In the genomic region with DNA sequence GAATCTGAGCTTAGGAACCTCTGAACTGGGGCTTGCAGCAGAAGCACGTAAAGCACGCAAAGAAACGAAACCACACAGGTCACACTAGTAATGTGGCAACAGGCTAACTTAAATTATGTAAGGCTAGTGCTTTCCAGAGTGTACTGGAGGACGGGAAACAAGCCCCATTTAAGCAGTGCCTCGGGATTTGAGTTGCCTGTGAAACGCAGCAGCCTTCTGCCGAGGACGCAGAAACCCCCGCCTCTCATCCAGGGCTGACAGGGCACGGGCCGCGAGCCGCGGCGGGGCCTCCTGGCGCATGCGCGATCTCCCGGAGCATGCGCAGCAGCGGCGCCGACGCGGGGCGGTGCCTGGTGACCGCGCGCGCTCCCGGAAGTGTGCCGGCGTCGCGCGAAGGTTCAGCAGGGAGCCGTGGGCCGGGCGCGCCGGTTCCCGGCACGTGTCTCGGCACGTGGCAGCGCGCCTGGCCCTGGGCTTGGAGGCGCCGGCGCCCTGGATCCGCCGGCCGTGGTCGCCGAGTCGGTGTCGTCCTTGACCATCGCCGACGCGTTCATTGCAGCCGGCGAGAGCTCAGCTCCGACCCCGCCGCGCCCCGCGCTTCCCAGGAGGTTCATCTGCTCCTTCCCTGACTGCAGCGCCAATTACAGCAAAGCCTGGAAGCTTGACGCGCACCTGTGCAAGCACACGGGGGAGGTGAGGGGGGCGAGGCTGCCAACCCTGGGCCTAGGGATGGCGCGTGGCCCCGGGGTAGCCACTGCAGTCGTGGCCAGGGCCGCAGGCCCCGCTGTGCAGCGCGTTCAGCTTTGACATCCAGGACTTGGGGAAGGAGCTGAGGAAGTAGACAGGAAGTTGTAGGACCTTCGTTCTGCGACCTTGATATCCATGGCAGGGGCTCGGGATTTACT, we compare ENCODE assay signal across 1 cellular context.
TF ChIP-seq lines count a peak whose summit lies in the region.

TSS of gene GTF3A (plus strand) at position 374 of the 905 bp plus-strand sequence.

TF ChIP-seq in HepG2, 621 proteins besides CTCF, POLR2A, EP300 and RAD21 (continued from another document and continues in another):
- peak; percentile 92 for TF ChIP-seq ELF3 (CRISPR knock-in tag; IDR thresholded peaks at IDR 0.05)
- TF ChIP-seq MATR3 (CRISPR knock-in tag; IDR thresholded peaks at IDR 0.05): no peak
- peak; percentile 95 for TF ChIP-seq ZNF430 (CRISPR knock-in tag; IDR thresholded peaks at IDR 0.05)
- TF ChIP-seq NFKB2 (CRISPR knock-in tag; IDR thresholded peaks at IDR 0.05; ENCODE audit: borderline replicate concordance): peak; percentile 75; the same call in 1 of the 2 replicates
- peak; percentile 95 for TF ChIP-seq ZNF879 (CRISPR knock-in tag; IDR thresholded peaks at IDR 0.05)
- TF ChIP-seq KLF15 (CRISPR knock-in tag; IDR thresholded peaks at IDR 0.05; ENCODE audit: borderline replicate concordance): peak; percentile 96; the same call in 1 of the 2 replicates
- peak; percentile 92 for TF ChIP-seq ZBTB43 (CRISPR knock-in tag; conservative IDR thresholded peaks at IDR 0.05)
- peak; percentile 84 for TF ChIP-seq JUNB (CRISPR knock-in tag; IDR thresholded peaks at IDR 0.05; ENCODE audit: borderline replicate concordance)
- peak; percentile 77; the same call in 1 of the 2 replicates for TF ChIP-seq ZNF468 (CRISPR knock-in tag; IDR thresholded peaks at IDR 0.05)
- TF ChIP-seq TCF7 (IDR thresholded peaks at IDR 0.05; ENCODE audit: low read depth): no peak
- TF ChIP-seq, protein P1, sequence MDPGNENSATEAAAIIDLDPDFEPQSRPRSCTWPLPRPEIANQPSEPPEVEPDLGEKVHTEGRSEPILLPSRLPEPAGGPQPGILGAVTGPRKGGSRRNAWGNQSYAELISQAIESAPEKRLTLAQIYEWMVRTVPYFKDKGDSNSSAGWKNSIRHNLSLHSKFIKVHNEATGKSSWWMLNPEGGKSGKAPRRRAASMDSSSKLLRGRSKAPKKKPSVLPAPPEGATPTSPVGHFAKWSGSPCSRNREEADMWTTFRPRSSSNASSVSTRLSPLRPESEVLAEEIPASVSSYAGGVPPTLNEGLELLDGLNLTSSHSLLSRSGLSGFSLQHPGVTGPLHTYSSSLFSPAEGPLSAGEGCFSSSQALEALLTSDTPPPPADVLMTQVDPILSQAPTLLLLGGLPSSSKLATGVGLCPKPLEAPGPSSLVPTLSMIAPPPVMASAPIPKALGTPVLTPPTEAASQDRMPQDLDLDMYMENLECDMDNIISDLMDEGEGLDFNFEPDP (CRISPR knock-in tag; conservative IDR thresholded peaks at IDR 0.05): peak; percentile 98; the same call in 1 of the 2 replicates
- TF ChIP-seq LCORL (IDR thresholded peaks at IDR 0.05): no peak
- no peak for TF ChIP-seq LCORL (CRISPR knock-in tag; IDR thresholded peaks at IDR 0.05)
- peak; percentile 38; the same call in 1 of the 2 replicates for TF ChIP-seq ELF4 (CRISPR knock-in tag; IDR thresholded peaks at IDR 0.05; ENCODE audit: borderline replicate concordance)
- 0 out of 2 replicates have a peak, but pooled peaks have one; percentile 37 for TF ChIP-seq JUN (CRISPR knock-in tag; IDR thresholded peaks at IDR 0.05)
- TF ChIP-seq DMAP1 (CRISPR knock-in tag; IDR thresholded peaks at IDR 0.05): peak; percentile 44; the same call in 1 of the 2 replicates
- peak; percentile 82; the same call in 1 of the 2 replicates for TF ChIP-seq ZNF816 (CRISPR knock-in tag; IDR thresholded peaks at IDR 0.05; ENCODE audit: borderline replicate concordance)
- TF ChIP-seq ZBTB7B (CRISPR knock-in tag; IDR thresholded peaks at IDR 0.05): 0 out of 2 replicates have a peak, but pooled peaks have one; percentile 31
- no peak for TF ChIP-seq ZNF326 (CRISPR knock-in tag; IDR thresholded peaks at IDR 0.05; ENCODE audit: borderline replicate concordance)
- no peak; the same call in 1 of the 2 replicates for TF ChIP-seq ZNF614 (CRISPR knock-in tag; IDR thresholded peaks at IDR 0.05; ENCODE audit: borderline replicate concordance)
- peak; percentile 94; the same call in 1 of the 2 replicates for TF ChIP-seq ZNF766 (CRISPR knock-in tag; IDR thresholded peaks at IDR 0.05; ENCODE audit: borderline replicate concordance)
- no peak for TF ChIP-seq ZNF556 (CRISPR knock-in tag; IDR thresholded peaks at IDR 0.05; ENCODE audit: borderline replicate concordance)
- peak; percentile 94 for TF ChIP-seq ZNF562 (CRISPR knock-in tag; IDR thresholded peaks at IDR 0.05; ENCODE audit: borderline replicate concordance)
- TF ChIP-seq POLR2G (IDR thresholded peaks at IDR 0.05; ENCODE audit: low read depth, low read length): peak; percentile 88
- TF ChIP-seq, protein P2, sequence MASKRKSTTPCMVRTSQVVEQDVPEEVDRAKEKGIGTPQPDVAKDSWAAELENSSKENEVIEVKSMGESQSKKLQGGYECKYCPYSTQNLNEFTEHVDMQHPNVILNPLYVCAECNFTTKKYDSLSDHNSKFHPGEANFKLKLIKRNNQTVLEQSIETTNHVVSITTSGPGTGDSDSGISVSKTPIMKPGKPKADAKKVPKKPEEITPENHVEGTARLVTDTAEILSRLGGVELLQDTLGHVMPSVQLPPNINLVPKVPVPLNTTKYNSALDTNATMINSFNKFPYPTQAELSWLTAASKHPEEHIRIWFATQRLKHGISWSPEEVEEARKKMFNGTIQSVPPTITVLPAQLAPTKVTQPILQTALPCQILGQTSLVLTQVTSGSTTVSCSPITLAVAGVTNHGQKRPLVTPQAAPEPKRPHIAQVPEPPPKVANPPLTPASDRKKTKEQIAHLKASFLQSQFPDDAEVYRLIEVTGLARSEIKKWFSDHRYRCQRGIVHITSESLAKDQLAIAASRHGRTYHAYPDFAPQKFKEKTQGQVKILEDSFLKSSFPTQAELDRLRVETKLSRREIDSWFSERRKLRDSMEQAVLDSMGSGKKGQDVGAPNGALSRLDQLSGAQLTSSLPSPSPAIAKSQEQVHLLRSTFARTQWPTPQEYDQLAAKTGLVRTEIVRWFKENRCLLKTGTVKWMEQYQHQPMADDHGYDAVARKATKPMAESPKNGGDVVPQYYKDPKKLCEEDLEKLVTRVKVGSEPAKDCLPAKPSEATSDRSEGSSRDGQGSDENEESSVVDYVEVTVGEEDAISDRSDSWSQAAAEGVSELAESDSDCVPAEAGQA (IDR thresholded peaks at IDR 0.05; ENCODE audit: low read depth): no peak
- TF ChIP-seq, protein P2 (CRISPR knock-in tag; IDR thresholded peaks at IDR 0.05; ENCODE audit: borderline replicate concordance): peak; percentile 97
- no peak for TF ChIP-seq KAT2B (IDR thresholded peaks at IDR 0.05; ENCODE audit: borderline replicate concordance, low read depth, low read length)
- peak; percentile 99 for TF ChIP-seq IKZF4 (CRISPR knock-in tag; IDR thresholded peaks at IDR 0.05; ENCODE audit: borderline replicate concordance, low read depth, not compliant biosample characterization)
- peak; percentile 97; the same call in 1 of the 2 replicates for TF ChIP-seq ETS1 (CRISPR knock-in tag; IDR thresholded peaks at IDR 0.05)
- no peak for TF ChIP-seq STAT5B (CRISPR knock-in tag; IDR thresholded peaks at IDR 0.05)
- TF ChIP-seq, protein P3, sequence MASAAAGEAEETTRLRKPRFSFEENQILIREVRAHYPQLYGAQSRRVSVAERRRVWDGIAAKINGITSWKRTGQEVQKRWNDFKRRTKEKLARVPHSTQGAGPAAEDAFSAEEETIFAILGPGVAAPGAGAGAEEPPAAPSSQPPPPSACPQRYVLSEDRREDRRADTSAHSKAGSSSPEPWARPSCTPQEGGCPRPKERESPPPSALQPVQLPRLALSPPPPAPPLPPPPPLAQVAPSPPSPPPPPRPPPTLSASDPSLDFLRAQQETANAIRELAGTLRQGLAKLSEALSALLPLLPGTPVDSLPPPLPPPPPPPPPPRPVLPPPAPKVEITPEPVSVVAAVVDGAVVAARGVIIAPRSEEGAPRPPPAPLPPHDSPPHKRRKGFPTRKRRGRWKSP (CRISPR knock-in tag; IDR thresholded peaks at IDR 0.05): peak; percentile 63; the same call in 1 of the 2 replicates
- TF ChIP-seq MAF1 (CRISPR knock-in tag; IDR thresholded peaks at IDR 0.05; ENCODE audit: borderline replicate concordance): no peak
- TF ChIP-seq, protein P4, sequence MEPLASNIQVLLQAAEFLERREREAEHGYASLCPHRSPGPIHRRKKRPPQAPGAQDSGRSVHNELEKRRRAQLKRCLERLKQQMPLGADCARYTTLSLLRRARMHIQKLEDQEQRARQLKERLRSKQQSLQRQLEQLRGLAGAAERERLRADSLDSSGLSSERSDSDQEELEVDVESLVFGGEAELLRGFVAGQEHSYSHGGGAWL (CRISPR knock-in tag; IDR thresholded peaks at IDR 0.05): peak; percentile 99
- TF ChIP-seq ATF1 (CRISPR knock-in tag; IDR thresholded peaks at IDR 0.05): no peak
- peak; percentile 98 for TF ChIP-seq ZNF235 (CRISPR knock-in tag; IDR thresholded peaks at IDR 0.05; ENCODE audit: borderline replicate concordance)
- TF ChIP-seq, protein P5, sequence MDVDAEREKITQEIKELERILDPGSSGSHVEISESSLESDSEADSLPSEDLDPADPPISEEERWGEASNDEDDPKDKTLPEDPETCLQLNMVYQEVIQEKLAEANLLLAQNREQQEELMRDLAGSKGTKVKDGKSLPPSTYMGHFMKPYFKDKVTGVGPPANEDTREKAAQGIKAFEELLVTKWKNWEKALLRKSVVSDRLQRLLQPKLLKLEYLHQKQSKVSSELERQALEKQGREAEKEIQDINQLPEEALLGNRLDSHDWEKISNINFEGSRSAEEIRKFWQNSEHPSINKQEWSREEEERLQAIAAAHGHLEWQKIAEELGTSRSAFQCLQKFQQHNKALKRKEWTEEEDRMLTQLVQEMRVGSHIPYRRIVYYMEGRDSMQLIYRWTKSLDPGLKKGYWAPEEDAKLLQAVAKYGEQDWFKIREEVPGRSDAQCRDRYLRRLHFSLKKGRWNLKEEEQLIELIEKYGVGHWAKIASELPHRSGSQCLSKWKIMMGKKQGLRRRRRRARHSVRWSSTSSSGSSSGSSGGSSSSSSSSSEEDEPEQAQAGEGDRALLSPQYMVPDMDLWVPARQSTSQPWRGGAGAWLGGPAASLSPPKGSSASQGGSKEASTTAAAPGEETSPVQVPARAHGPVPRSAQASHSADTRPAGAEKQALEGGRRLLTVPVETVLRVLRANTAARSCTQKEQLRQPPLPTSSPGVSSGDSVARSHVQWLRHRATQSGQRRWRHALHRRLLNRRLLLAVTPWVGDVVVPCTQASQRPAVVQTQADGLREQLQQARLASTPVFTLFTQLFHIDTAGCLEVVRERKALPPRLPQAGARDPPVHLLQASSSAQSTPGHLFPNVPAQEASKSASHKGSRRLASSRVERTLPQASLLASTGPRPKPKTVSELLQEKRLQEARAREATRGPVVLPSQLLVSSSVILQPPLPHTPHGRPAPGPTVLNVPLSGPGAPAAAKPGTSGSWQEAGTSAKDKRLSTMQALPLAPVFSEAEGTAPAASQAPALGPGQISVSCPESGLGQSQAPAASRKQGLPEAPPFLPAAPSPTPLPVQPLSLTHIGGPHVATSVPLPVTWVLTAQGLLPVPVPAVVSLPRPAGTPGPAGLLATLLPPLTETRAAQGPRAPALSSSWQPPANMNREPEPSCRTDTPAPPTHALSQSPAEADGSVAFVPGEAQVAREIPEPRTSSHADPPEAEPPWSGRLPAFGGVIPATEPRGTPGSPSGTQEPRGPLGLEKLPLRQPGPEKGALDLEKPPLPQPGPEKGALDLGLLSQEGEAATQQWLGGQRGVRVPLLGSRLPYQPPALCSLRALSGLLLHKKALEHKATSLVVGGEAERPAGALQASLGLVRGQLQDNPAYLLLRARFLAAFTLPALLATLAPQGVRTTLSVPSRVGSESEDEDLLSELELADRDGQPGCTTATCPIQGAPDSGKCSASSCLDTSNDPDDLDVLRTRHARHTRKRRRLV (CRISPR knock-in tag; IDR thresholded peaks at IDR 0.05): peak; percentile 45; the same call in 1 of the 2 replicates
- TF ChIP-seq MTA3 (CRISPR knock-in tag; IDR thresholded peaks at IDR 0.05): no peak
- TF ChIP-seq ZFAT (CRISPR knock-in tag; conservative IDR thresholded peaks at IDR 0.05): peak; percentile 29; the same call in 1 of the 2 replicates
- TF ChIP-seq NR2F1 (CRISPR knock-in tag; IDR thresholded peaks at IDR 0.05): no peak
- peak; percentile 3 for TF ChIP-seq XRCC5 (optimal IDR thresholded peaks at IDR 0.05; ENCODE audit: low read length)
- TF ChIP-seq FOXO1 (CRISPR knock-in tag; IDR thresholded peaks at IDR 0.05): peak; percentile 71
